Comparison of ENCODE assay signal across 13 cellular contexts in genomic region chr2:235458839-235459273, GRCh38. TPM values are rescaled to one million over a fixed set of nuclear protein-coding genes. Genes with fewer than 3 reads are reported as not detected.
DNase-seq lines count a peak whose midpoint lies in the region; ATAC-seq, FAIRE-seq and TF ChIP-seq lines count a peak whose summit lies in the region.
"Had no signal": no experiment of that assay in that cellular context is flagged by ENCODE, and none has a peak within 500 bp of the region (broad histone marks: within the 10 kb centered on the region; RNA-seq: fewer than 3 reads in every experiment).

No MANE protein-coding gene starts in this region.

- H3K9ac ChIP-seq in K562 (ENCODE audit: insufficient read depth in 1 of 2, low read depth in 2 of 2, low read length in 2 of 2) = peak overlapping the region in 1 of 2 experiments; percentile 4; a peak in 1 of 4 replicates
- no peak overlapping the region for H3K9ac ChIP-seq in HepG2 (ENCODE audit: insufficient read depth, low read depth, low read length)

- CTCF ChIA-PET in K562 (lab: Yijun Ruan, JAX; ENCODE audit: low intra/inter-chr PET ratio) (no interaction called here), HepG2 (lab: Yijun Ruan, JAX; ENCODE audit: low intra/inter-chr PET ratio, low total read pairs) (no interaction called here)

- H3K27me3 ChIP-seq in K562 (ENCODE audit: control insufficient read depth in 2 of 2, insufficient read depth in 2 of 2, low read length in 2 of 2) (no peaks in the 10 kb centered on the region), HepG2 (ENCODE audit: control insufficient read depth in 1 of 2, insufficient read depth in 2 of 2, low read length in 2 of 2) (peaks cover 3 to 23% of the 10 kb centered on the region in 2 experiments; a peak in 3 of 5 replicates)

- 49% methylated on average over 7 of the region's 7 CpGs for WGBS in K562 (ENCODE audit: insufficient coverage, low coverage, missing lambda C conversion rate)
- 4% methylated on average over 7 of the region's 7 CpGs for WGBS in HepG2 (ENCODE audit: low lambda C conversion rate)

- TF ChIP-seq POLR2A in K562 (conservative IDR thresholded peaks at IDR 0.05) (no peak), HepG2 (IDR thresholded peaks at IDR 0.05; ENCODE audit: insufficient read depth in 1 of 2, low read depth in 2 of 2, low read length in 2 of 2) (no peak), GM12892 (IDR thresholded peaks at IDR 0.05; ENCODE audit: low read depth, low read length) (no peak)

- H3K4me1 ChIP-seq in K562 (replicated peaks in 1 of 2; ENCODE audit: control insufficient read depth in 2 of 2, insufficient read depth in 2 of 2, low read length in 2 of 2) (peaks cover 36 to 44% of the 10 kb centered on the region in 2 experiments), HepG2 (ENCODE audit: insufficient read depth, low read length) (peaks cover 17% of the 10 kb centered on the region)
- H3K4me1 ChIP-seq: suprapubic skin had no signal

- H4K20me1 ChIP-seq in K562 (replicated peaks; ENCODE audit: control insufficient read depth, insufficient read depth, low read length) (no peaks in the 10 kb centered on the region), HepG2 (ENCODE audit: insufficient read depth, low read length) (no peaks in the 10 kb centered on the region)

- TF ChIP-seq CTCF in K562 (IDR thresholded peaks at IDR 0.05 in 2 of 3, conservative IDR thresholded peaks at IDR 0.05 in 1 of 3; ENCODE audit: insufficient read depth in 2 of 3, low read depth in 1 of 3, low read length in 3 of 3) (no peak), HepG2 (CRISPR knock-in tag; IDR thresholded peaks at IDR 0.05) (no peak)

- no peak overlapping the region for H2AFZ ChIP-seq in K562 (ENCODE audit: low read depth, low read length)
- no peak overlapping the region for H2AFZ ChIP-seq in HepG2 (ENCODE audit: low read length)

- POLR2A ChIA-PET in K562 (lab: Yijun Ruan, JAX) (no interaction called here), HepG2 (lab: Yijun Ruan, JAX) (no interaction called here)

- no peaks in the 10 kb centered on the region for H3K79me2 ChIP-seq in K562 (ENCODE audit: control insufficient read depth, insufficient read depth, low read length)
- no peaks in the 10 kb centered on the region for H3K79me2 ChIP-seq in HepG2 (ENCODE audit: insufficient read depth, low read length)

- H3K9me1 ChIP-seq in K562 (ENCODE audit: control insufficient read depth, insufficient read depth, low read length) = no peaks in the 10 kb centered on the region

- intact Hi-C loops in K562 (cut with micrococcal nuclease) = no loop called here
- intact Hi-C loops in HepG2 (cut with micrococcal nuclease; ENCODE audit: unreplicated experiment) = no loop called here
- intact Hi-C loops in head of caudate nucleus (cut with DNase I) = no loop called here

- in situ Hi-C loops in K562 (cut with MboI) = no loop called here
- in situ Hi-C loops in HepG2 (cut with HindIII; ENCODE audit: extremely low pct_ligation_motif_present, low pct_unique_long_range_greater_than_20kb) = no loop called here

- ATAC-seq in K562 (no peak), HepG2 (peak; percentile 65)

- no peak overlapping the region for H3K4me2 ChIP-seq in K562 (ENCODE audit: insufficient read depth, low read length)
- peak overlapping the region; percentile 26; the same call in 1 of the 2 replicates for H3K4me2 ChIP-seq in HepG2 (ENCODE audit: low read depth, low read length)

- BruUV-seq in K562 (replicated peaks; lab: Mats Ljungman, UMichigan) = no TSS peak
- BruUV-seq in HepG2 (replicated peaks; lab: Mats Ljungman, UMichigan) = no TSS peak

- H3K27ac ChIP-seq in K562 (ENCODE audit: extremely low read depth, low read depth, low read length) (no peak overlapping the region), HepG2 (ENCODE audit: extremely low read length, insufficient read depth, low read length) (no peak overlapping the region)
- H3K27ac ChIP-seq: suprapubic skin had no signal

- no peaks in the 10 kb centered on the region for H3K36me3 ChIP-seq in K562 (ENCODE audit: control insufficient read depth, insufficient read depth, low read length)
- no peaks in the 10 kb centered on the region for H3K36me3 ChIP-seq in HepG2 (replicated peaks in 1 of 2; ENCODE audit: control insufficient read depth in 1 of 2, insufficient read depth in 2 of 2, low read length in 2 of 2)
- H3K36me3 ChIP-seq: suprapubic skin had no signal

- TF ChIP-seq RAD21 in Ishikawa (IDR thresholded peaks at IDR 0.05; ENCODE audit: low read depth) (peak; percentile 11), K562 (CRISPR knock-in tag; conservative IDR thresholded peaks at IDR 0.05 in 1 of 2, IDR thresholded peaks at IDR 0.05 in 1 of 2) (no peak), HepG2 (CRISPR knock-in tag; IDR thresholded peaks at IDR 0.05) (no peak)

- TF ChIP-seq EP300 in Ishikawa (IDR thresholded peaks at IDR 0.05; ENCODE audit: borderline replicate concordance) (peak; percentile 42; the same call in 1 of the 2 replicates), K562 (IDR thresholded peaks at IDR 0.05; ENCODE audit: low read length) (no peak), HepG2 (IDR thresholded peaks at IDR 0.05; ENCODE audit: low read depth in 2 of 2, low read length in 2 of 2) (0 out of 4 replicates have a peak, but pooled peaks of 1 of the 2 experiments have one; percentile 28), HepG2 (CRISPR knock-in tag; IDR thresholded peaks at IDR 0.05; ENCODE audit: borderline replicate concordance) (no peak)

- no peak overlapping the region for H3K4me3 ChIP-seq in K562
- H3K4me3 ChIP-seq in HepG2 (replicated peaks in 1 of 3; ENCODE audit: insufficient read depth in 1 of 3, low read depth in 2 of 3, low read length in 3 of 3) = no peak overlapping the region
- H3K4me3 ChIP-seq: suprapubic skin had no signal

- DNase-seq in DMS153 treated with DMSO at 0.1 percent for 48 hours (lab: John Stamatoyannopoulos, UW; ENCODE audit: unreplicated experiment) (peak; percentile 2), K562 (ENCODE audit: extremely low read depth in 1 of 4, low spot score in 3 of 4) (peak in 1 of 4 experiments; percentile 33), HepG2 (ENCODE audit: low spot score) (peak; percentile 55), GM12892 (ENCODE audit: insufficient read length) (no peak), head of caudate nucleus (no peak), retina (no peak), HuH-7.5 (ENCODE audit: low spot score) (no peak)
- DNase-seq: activated CD4-positive, CD25-positive, alpha-beta regulatory T cell; activated naive CD4-positive, alpha-beta T cell; MV-4-11; RPMI8226 had no signal

- no peaks in the 10 kb centered on the region for H3K9me3 ChIP-seq in K562 (replicated peaks; ENCODE audit: control insufficient read depth, insufficient read depth, low read depth, low read length)
- no peaks in the 10 kb centered on the region for H3K9me3 ChIP-seq in HepG2 (ENCODE audit: low read length)
- H3K9me3 ChIP-seq: suprapubic skin had no signal

- peak; percentile 54 for FAIRE-seq in K562 (lab: Jason Lieb, UNC)
- peak; percentile 71 for FAIRE-seq in HepG2 (lab: Jason Lieb, UNC)
- no peak for FAIRE-seq in GM12892 (lab: Jason Lieb, UNC)

TF ChIP-seq in K562, 482 proteins besides CTCF, POLR2A, EP300 and RAD21 (continues in another document):
- no peak for TF ChIP-seq CBFA2T2 (conservative IDR thresholded peaks at IDR 0.05)
- TF ChIP-seq KDM1A (IDR thresholded peaks at IDR 0.05) = peak; percentile 68 to 71

RNA-seq across cellular contexts. Expression of gene AGAP1, which starts 35.0 kb away (rescaled TPM):
- total RNA-seq in K562 (2011; cell fraction: chromatin; rRNA removed; ENCODE audit: low replicate concordance) = 125 and 169 TPM in 2 replicates
- total RNA-seq in K562 (2011; cell fraction: nucleolus; rRNA removed) = 46.2 and 47.6 TPM in 2 replicates
- total RNA-seq in K562 (2011; cell fraction: nucleoplasm; rRNA removed) = 57.1 and 63.9 TPM in 2 replicates
- total RNA-seq in K562 (2014; rRNA removed) (10.0 TPM in 2 replicates), K562 (2014; rRNA removed; fragmentation: Illumina TruSeq; extraction: Trizol) (8.8 and 10.6 TPM in 2 replicates), K562 (2015; rRNA removed; fragmentation: Illumina TruSeq; extraction: Trizol) (10.2 and 10.9 TPM in 2 replicates), K562 (2021) (21.4 and 24.0 TPM in 2 replicates), HepG2 (2016; rRNA removed; fragmentation: Illumina TruSeq; extraction: Trizol) (21.2 and 21.3 TPM in 2 replicates)
- polyA plus RNA-seq in K562 (2011; rRNA removed) (11.3 and 13.4 TPM in 2 replicates), K562 (2014; fragmentation: Illumina TruSeq; extraction: Trizol) (10.9 and 14.6 TPM in 2 replicates), K562 (2014; fragmentation: Nextera tagmentation; extraction: Ambion mirVana) (1 to 10 TPM; 1.3 to 2.3 TPM), K562 (2014; rRNA removed) (6.8 and 8.0 TPM in 2 replicates), HepG2 (2011; rRNA removed) (27.5 and 32.7 TPM in 2 replicates)
- 7.9 and 11.5 TPM in 2 replicates for polyA plus RNA-seq in K562 (2011; cell fraction: cytosol; rRNA removed)
- 22.3 and 28.6 TPM in 2 replicates for polyA plus RNA-seq in K562 (2011; cell fraction: nucleus; rRNA removed)
- 13.7 and 15.5 TPM in 2 replicates for polyA plus RNA-seq in K562 (2012)
- polyA minus RNA-seq in K562 (2011; rRNA and poly(A)+ RNA removed) = 40.2 and 43.6 TPM in 2 replicates
- polyA minus RNA-seq in K562 (2011; cell fraction: cytosol; rRNA and poly(A)+ RNA removed) = 13.1 and 20.3 TPM in 2 replicates
- polyA minus RNA-seq in K562 (2011; cell fraction: nucleus; rRNA and poly(A)+ RNA removed) = 33.5 and 55.2 TPM in 2 replicates
- total RNA-seq in HepG2 (2016; cell fraction: cytosol; rRNA removed; fragmentation: Illumina TruSeq; extraction: Trizol; ENCODE audit: low read depth) = 15.6 and 16.1 TPM in 2 replicates
- 20.4 and 23.5 TPM in 2 replicates for total RNA-seq in HepG2 (2016; cell fraction: insoluble cytoplasmic fraction; rRNA removed; fragmentation: Illumina TruSeq; extraction: Trizol)
- 27.1 and 28.5 TPM in 2 replicates for total RNA-seq in HepG2 (2016; cell fraction: membrane; rRNA removed; fragmentation: Illumina TruSeq; extraction: Trizol)
- total RNA-seq in HepG2 (2016; cell fraction: nucleus; rRNA removed; fragmentation: Illumina TruSeq; extraction: Trizol) = 28.8 and 34.0 TPM in 2 replicates
- polyA plus RNA-seq in HepG2 (2011; cell fraction: cytosol; rRNA removed) = 19.3 and 22.2 TPM in 2 replicates
- polyA plus RNA-seq in HepG2 (2011; cell fraction: nucleus; rRNA removed) = 33.7 and 43.0 TPM in 2 replicates
- polyA plus RNA-seq in HepG2 (2012) = 20.5 and 29.8 TPM in 2 replicates
- polyA plus RNA-seq in HepG2 (2016; cell fraction: cytosol; fragmentation: Illumina TruSeq; extraction: Trizol; ENCODE audit: low read depth) = 8.6 and 8.8 TPM in 2 replicates
- 21.8 and 25.4 TPM in 2 replicates for polyA plus RNA-seq in HepG2 (2016; cell fraction: insoluble cytoplasmic fraction; fragmentation: Illumina TruSeq; extraction: Trizol; ENCODE audit: low read depth)
- 26.9 and 28.8 TPM in 2 replicates for polyA plus RNA-seq in HepG2 (2016; cell fraction: membrane; fragmentation: Illumina TruSeq; extraction: Trizol; ENCODE audit: low read depth)
- 22.6 and 25.2 TPM in 2 replicates for polyA plus RNA-seq in HepG2 (2016; cell fraction: nucleus; fragmentation: Illumina TruSeq; extraction: Trizol; ENCODE audit: insufficient read depth, low read depth)
- polyA minus RNA-seq in HepG2 (2011; rRNA and poly(A)+ RNA removed; ENCODE audit: low replicate concordance) = 83.1 and 137 TPM in 2 replicates
- polyA minus RNA-seq in HepG2 (2011; cell fraction: cytosol; rRNA and poly(A)+ RNA removed) = 22.7 and 29.5 TPM in 2 replicates
- 111 and 113 TPM in 2 replicates for polyA minus RNA-seq in HepG2 (2011; cell fraction: nucleus; rRNA and poly(A)+ RNA removed)
- polyA plus RNA-seq in GM12892 (2012; ENCODE audit: missing spikeins) = not detected

Comparison
In these comparisons a context has a peak if more than half of its experiments do, and no peak if none do; other contexts are left out.
1. DNase-seq: peak in DMS153 treated with DMSO at 0.1 percent for 48 hours (single experiment) and HepG2 (single experiment); none in GM12892 (single experiment), head of caudate nucleus (0 of 42), retina (single experiment) and HuH-7.5 (single experiment).